ENCODE assay signal across 29 cellular contexts in the genomic region with DNA sequence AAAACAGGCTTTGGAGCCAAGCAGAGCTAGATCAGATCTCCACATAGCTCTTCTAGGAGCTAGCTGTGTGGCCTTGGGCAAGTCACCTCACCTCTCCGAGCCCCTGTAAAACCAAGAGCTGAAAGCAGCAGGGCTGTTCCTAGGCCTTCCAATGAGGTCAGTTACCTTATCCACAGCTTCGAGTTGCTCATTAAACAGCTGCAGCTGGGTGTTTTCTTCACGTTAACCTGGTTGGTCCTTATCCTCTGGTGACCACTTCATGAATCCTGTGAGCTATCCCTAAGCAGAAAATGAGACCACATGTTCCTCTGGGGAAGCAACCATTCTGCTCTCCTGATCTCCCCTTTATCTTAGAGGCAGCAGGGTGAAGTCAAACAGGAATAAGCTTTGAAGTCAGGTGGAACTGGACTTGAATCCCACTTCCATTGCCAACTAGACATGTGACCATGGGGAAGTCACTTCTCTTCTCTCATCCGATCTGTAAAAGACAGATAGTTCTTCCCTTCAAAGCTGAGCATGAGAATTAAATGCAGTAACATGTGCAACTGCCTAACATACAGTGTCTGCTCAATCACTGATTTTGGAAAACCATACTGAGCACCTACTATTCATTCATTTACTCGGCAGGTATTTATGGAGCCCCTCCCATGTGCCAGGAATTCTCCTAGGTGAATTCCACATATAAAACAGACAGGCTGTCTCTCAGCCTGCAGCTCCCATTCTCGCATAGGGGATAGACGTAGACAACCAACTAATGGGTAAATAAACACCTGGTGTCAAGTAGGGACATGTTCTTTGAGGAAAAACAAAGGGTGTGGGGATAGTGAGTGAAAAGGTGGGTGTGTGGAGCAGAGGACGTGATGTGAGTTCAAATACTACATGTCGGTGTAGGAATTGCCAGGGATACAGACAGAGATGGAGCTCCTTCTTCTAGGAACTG.
DNase-seq lines count a peak whose midpoint lies in the region; ATAC-seq and TF ChIP-seq lines count a peak whose summit lies in the region.
"Had no signal": no experiment of that assay in that cellular context is flagged by ENCODE, and none has a peak within 500 bp of the region (broad histone marks: within the 10 kb centered on the region; RNA-seq: fewer than 3 reads in every experiment).

No MANE protein-coding gene starts in this region.

- H3K79me2 ChIP-seq in osteoblast (ENCODE audit: insufficient read depth, low read length), result no peaks in the 10 kb centered on the region

- H3K27me3 ChIP-seq in osteoblast (ENCODE audit: insufficient read depth, low read length), result peaks cover 8% of the 10 kb centered on the region
- H3K27me3 ChIP-seq: ovary, right atrium auricular region had no signal

- H3K27ac ChIP-seq in epithelial cell of prostate (no peak overlapping the region), osteoblast (ENCODE audit: low read depth, low read length) (no peak overlapping the region)
- H3K27ac ChIP-seq: 22Rv1, esophagus squamous epithelium, ovary, right atrium auricular region, tibial artery had no signal

- H2AFZ ChIP-seq in osteoblast (ENCODE audit: low read length), result no peak overlapping the region

- no peaks in the 10 kb centered on the region for H3K36me3 ChIP-seq in osteoblast (ENCODE audit: insufficient read depth, low read length)
- H3K36me3 ChIP-seq: esophagus squamous epithelium, ovary, right atrium auricular region, tibial artery had no signal

- peak; percentile 20 for DNase-seq in DMS153 (lab: John Stamatoyannopoulos, UW)
- DNase-seq in DMS153 treated with DMSO at 0.1 percent for 48 hours (lab: John Stamatoyannopoulos, UW; ENCODE audit: unreplicated experiment), result no peak
- peak; percentile 33 for DNase-seq in NCI-H69 (lab: John Stamatoyannopoulos, UW)
- peak; percentile 22 for DNase-seq in epithelial cell of prostate (ENCODE audit: low read depth, low spot score)
- peak; percentile 53 for DNase-seq in osteoblast (ENCODE audit: insufficient read length, low spot score, missing footprints)
- DNase-seq in NCI-H2081 treated with DMSO at 0.1 percent for 48 hours (lab: John Stamatoyannopoulos, UW), result no peak
- DNase-seq in NCI-H2081 (lab: John Stamatoyannopoulos, UW), result no peak
- DNase-seq: activated CD4-positive, alpha-beta T cell treated with anti-CD3 and anti-CD28 coated beads, Interleukin-2, amount 50 U/mL, for 48 hours; activated CD8-positive, alpha-beta memory T cell treated with anti-CD3 and anti-CD28 coated beads, Interleukin-2, amount 50 U/mL, for 48 hours; aorta; CD4-positive, alpha-beta T cell; DMS 273 treated with DMSO at 0.1 percent for 48 hours; effector CD8-positive, alpha-beta T cell; esophagus squamous epithelium; KBM-7; midbrain; natural killer cell; NCI-H1436 treated with DMSO at 0.1 percent for 48 hours; NCI-H2227 treated with DMSO at 0.1 percent for 48 hours; ovary; SIG-M5; stimulated activated CD4-positive, alpha-beta T cell treated with anti-CD3 and anti-CD28 coated beads, Interleukin-4, amount 100 ng/mL, for 4 hours; stimulated activated naive CD4-positive, alpha-beta T cell treated with Interleukin-2 at 50 U/mL for 16 hours; SW 1271; tibial artery had no signal

- no peak for ATAC-seq in GM21619 (IDR thresholded peaks at IDR 0.05; ENCODE audit: unreplicated experiment)
- ATAC-seq: activated naive CD4-positive, alpha-beta T cell treated with anti-CD3 and anti-CD28 coated beads, Interleukin-2, amount 50 U/mL, for 72 hours; natural killer cell had no signal

- H3K4me3 ChIP-seq in osteoblast (ENCODE audit: insufficient read depth, low read length), result no peak overlapping the region
- H3K4me3 ChIP-seq: esophagus squamous epithelium, ovary, right atrium auricular region, tibial artery had no signal

- no peak overlapping the region for H3K4me2 ChIP-seq in osteoblast (ENCODE audit: insufficient read depth, low read length)

- H3K4me1 ChIP-seq in osteoblast (ENCODE audit: insufficient read depth, low read length), result no peaks in the 10 kb centered on the region
- H3K4me1 ChIP-seq: esophagus squamous epithelium, right atrium auricular region, tibial artery had no signal

- H3K9me3 ChIP-seq in osteoblast (ENCODE audit: low read depth, low read length), result no peaks in the 10 kb centered on the region
- H3K9me3 ChIP-seq: ovary, tibial artery had no signal

- TF ChIP-seq CTCF in osteoblast (IDR thresholded peaks at IDR 0.05; ENCODE audit: extremely low read depth, low read depth, low read length), result no peak

- H4K20me1 ChIP-seq in osteoblast (ENCODE audit: insufficient read depth, low read length), result no peaks in the 10 kb centered on the region

Comparison
In these comparisons a context has a peak if more than half of its experiments do, and no peak if none do; other contexts are left out.
1. DNase-seq: peak in DMS153 (single experiment), NCI-H69 (single experiment), epithelial cell of prostate (single experiment) and osteoblast (single experiment); none in DMS153 treated with DMSO at 0.1 percent for 48 hours (single experiment), NCI-H2081 treated with DMSO at 0.1 percent for 48 hours (single experiment) and NCI-H2081 (0 of 2).